Comparison of ENCODE assay signal across 26 cellular contexts in genomic region chr18:69885381-69885780, GRCh38.
DNase-seq lines count a peak whose midpoint lies in the region; ATAC-seq lines count a peak whose summit lies in the region.
"Had no signal": no experiment of that assay in that cellular context is flagged by ENCODE, and none has a peak within 500 bp of the region (broad histone marks: within the 10 kb centered on the region; RNA-seq: fewer than 3 reads in every experiment).

No MANE protein-coding gene starts in this region.

- peaks cover 69% of the 10 kb centered on the region for H3K4me1 Mint-ChIP-seq in activated T-cell treated with anti-CD3 and anti-CD28 coated beads, Interleukin-2, amount 50 U/mL, for 4 hours (ENCODE audit: low read depth)
- peaks cover 75% of the 10 kb centered on the region for H3K4me1 Mint-ChIP-seq in activated T-helper 1 cell treated with anti-CD3 and anti-CD28 coated beads, Interleukin-12 subunit alpha, Interleukin-12 subunit beta, Interleukin-2, Interleukin-4 antibody, amounts not matched to agents 30 ng/mL and 10 ng/mL and 1 ng/mL, durations not matched to agents 14 hours and 24 hours and 36 hours (ENCODE audit: low read depth)
- H3K4me1 Mint-ChIP-seq in naive thymus-derived CD8-positive, alpha-beta T cell, result peaks cover 22 to 64% (median 51%) of the 10 kb centered on the region in 4 donors

- H3K4me3 Mint-ChIP-seq in activated T-cell treated with anti-CD3 and anti-CD28 coated beads, Interleukin-2, amount 50 U/mL, for 4 hours, result peak overlapping the region; percentile 53
- H3K4me3 Mint-ChIP-seq in activated T-helper 1 cell treated with anti-CD3 and anti-CD28 coated beads, Interleukin-12 subunit alpha, Interleukin-12 subunit beta, Interleukin-2, Interleukin-4 antibody, amounts not matched to agents 30 ng/mL and 10 ng/mL and 1 ng/mL, durations not matched to agents 14 hours and 24 hours and 36 hours, result peak overlapping the region; percentile 87
- peak overlapping the region in 1 of 10 donors; percentile 17 for H3K4me3 Mint-ChIP-seq in naive thymus-derived CD8-positive, alpha-beta T cell
- H3K4me3 Mint-ChIP-seq: naive B cell; stimulated activated naive B cell treated with anti-CD40 and anti-IgM and Interleukin-4, amounts not matched to agents 10 μg/mL and 1 μg/mL and 100 μg/mL, for 72 hours had no signal

- no peak for ATAC-seq in activated T-cell treated with anti-CD3 and anti-CD28 coated beads, Interleukin-2, amount 50 U/mL, for 4 hours
- ATAC-seq in HG02571 (IDR thresholded peaks at IDR 0.05; ENCODE audit: unreplicated experiment), result peak; percentile 18
- ATAC-seq in naive thymus-derived CD8-positive, alpha-beta T cell, result no peak
- no peak for ATAC-seq in GM18520 (IDR thresholded peaks at IDR 0.05; ENCODE audit: unreplicated experiment)
- ATAC-seq: gastrocnemius medialis, PC-3 had no signal

- no peaks in the 10 kb centered on the region for H3K27me3 Mint-ChIP-seq in activated T-cell treated with anti-CD3 and anti-CD28 coated beads, Interleukin-2, amount 50 U/mL, for 4 hours (ENCODE audit: low read depth)
- H3K27me3 Mint-ChIP-seq in activated T-helper 1 cell treated with anti-CD3 and anti-CD28 coated beads, Interleukin-12 subunit alpha, Interleukin-12 subunit beta, Interleukin-2, Interleukin-4 antibody, amounts not matched to agents 30 ng/mL and 10 ng/mL and 1 ng/mL, durations not matched to agents 14 hours and 24 hours and 36 hours (ENCODE audit: insufficient read depth), result no peaks in the 10 kb centered on the region
- no peaks in the 10 kb centered on the region for H3K27me3 Mint-ChIP-seq in naive thymus-derived CD8-positive, alpha-beta T cell
- H3K27me3 Mint-ChIP-seq: naive B cell; stimulated activated naive B cell treated with anti-CD40 and anti-IgM and Interleukin-4, amounts not matched to agents 10 μg/mL and 1 μg/mL and 100 μg/mL, for 72 hours had no signal

- DNase-seq in activated T-cell treated with anti-CD3 and anti-CD28 coated beads, Interleukin-2, amount 50 U/mL, for 4 hours, result no peak
- DNase-seq in activated T-cell treated with anti-CD3 and anti-CD28 coated beads for 4 hours, result no peak
- DNase-seq in activated T-helper 1 cell treated with anti-CD3 and anti-CD28 coated beads, Interleukin-12 subunit alpha, Interleukin-12 subunit beta, Interleukin-2, Interleukin-4 antibody, amounts not matched to agents 30 ng/mL and 10 ng/mL and 1 ng/mL, durations not matched to agents 14 hours and 24 hours and 36 hours (ENCODE audit: low spot score), result no peak
- no peak for DNase-seq in naive thymus-derived CD8-positive, alpha-beta T cell
- DNase-seq in caudate nucleus (lab: John Stamatoyannopoulos, UW), result no peak
- DNase-seq in RPMI8226, result no peak
- DNase-seq: activated CD4-positive, CD25-positive, alpha-beta regulatory T cell; DND-41; dorsolateral prefrontal cortex; erythroblast; gastrocnemius medialis; GOT3; kidney glomerular epithelial cell; MM.1S; naive B cell; NCI-H146; NCI-H748 treated with DMSO at 0.1 percent for 48 hours; PC-3; SIG-M5; sigmoid colon; stimulated activated naive B cell treated with anti-CD40 and anti-IgM and Interleukin-4, amounts not matched to agents 10 μg/mL and 1 μg/mL and 100 μg/mL, for 72 hours; tibial artery had no signal

- POLR2A ChIA-PET in naive thymus-derived CD8-positive, alpha-beta T cell (lab: Charles Lee), result no interaction called here

- intact Hi-C loops in activated T-helper 1 cell treated with anti-CD3 and anti-CD28 coated beads, Interleukin-12 subunit alpha, Interleukin-12 subunit beta, Interleukin-2, Interleukin-4 antibody, amounts not matched to agents 30 ng/mL and 10 ng/mL and 1 ng/mL, durations not matched to agents 14 hours and 24 hours and 36 hours (cut with micrococcal nuclease), result loop anchor here (2.0 kb wide), 2 partner anchors 13 to 39 kb away; no protein-coding TSS in a partner anchor

- H3K27ac ChIP-seq in caudate nucleus (ENCODE audit: low read depth, low read length), result no peak overlapping the region
- H3K27ac ChIP-seq: cardiac muscle cell, dorsolateral prefrontal cortex, gastrocnemius medialis, tibial artery had no signal

- H3K36me3 Mint-ChIP-seq in activated T-cell treated with anti-CD3 and anti-CD28 coated beads, Interleukin-2, amount 50 U/mL, for 4 hours (ENCODE audit: insufficient read depth), result peaks cover 28% of the 10 kb centered on the region
- H3K36me3 Mint-ChIP-seq in activated T-helper 1 cell treated with anti-CD3 and anti-CD28 coated beads, Interleukin-12 subunit alpha, Interleukin-12 subunit beta, Interleukin-2, Interleukin-4 antibody, amounts not matched to agents 30 ng/mL and 10 ng/mL and 1 ng/mL, durations not matched to agents 14 hours and 24 hours and 36 hours (ENCODE audit: low read depth), result peaks cover 43% of the 10 kb centered on the region
- peaks cover 2 to 40% (median 17%) of the 10 kb centered on the region in 3 donors for H3K36me3 Mint-ChIP-seq in naive thymus-derived CD8-positive, alpha-beta T cell
- H3K36me3 Mint-ChIP-seq: stimulated activated naive B cell treated with anti-CD40 and anti-IgM and Interleukin-4, amounts not matched to agents 10 μg/mL and 1 μg/mL and 100 μg/mL, for 72 hours had no signal

- H3K9me3 Mint-ChIP-seq in activated T-cell treated with anti-CD3 and anti-CD28 coated beads, Interleukin-2, amount 50 U/mL, for 4 hours, result no peaks in the 10 kb centered on the region
- H3K9me3 Mint-ChIP-seq in activated T-helper 1 cell treated with anti-CD3 and anti-CD28 coated beads, Interleukin-12 subunit alpha, Interleukin-12 subunit beta, Interleukin-2, Interleukin-4 antibody, amounts not matched to agents 30 ng/mL and 10 ng/mL and 1 ng/mL, durations not matched to agents 14 hours and 24 hours and 36 hours, result no peaks in the 10 kb centered on the region
- peaks cover 0 to 3% (median 0%) of the 10 kb centered on the region in 9 donors for H3K9me3 Mint-ChIP-seq in naive thymus-derived CD8-positive, alpha-beta T cell
- H3K9me3 Mint-ChIP-seq: IgD-negative memory B cell; naive B cell; stimulated activated naive B cell treated with anti-CD40 and anti-IgM and Interleukin-4, amounts not matched to agents 10 μg/mL and 1 μg/mL and 100 μg/mL, for 72 hours had no signal

- peak overlapping the region; percentile 100 for H3K27ac Mint-ChIP-seq in activated T-helper 1 cell treated with anti-CD3 and anti-CD28 coated beads, Interleukin-12 subunit alpha, Interleukin-12 subunit beta, Interleukin-2, Interleukin-4 antibody, amounts not matched to agents 30 ng/mL and 10 ng/mL and 1 ng/mL, durations not matched to agents 14 hours and 24 hours and 36 hours
- peak overlapping the region in 6 of 10 donors; percentile 26 to 85 (median 74) for H3K27ac Mint-ChIP-seq in naive thymus-derived CD8-positive, alpha-beta T cell
- H3K27ac Mint-ChIP-seq: IgD-negative memory B cell had no signal
